15 cellular contexts compared by ENCODE assay signal in the genomic region with DNA sequence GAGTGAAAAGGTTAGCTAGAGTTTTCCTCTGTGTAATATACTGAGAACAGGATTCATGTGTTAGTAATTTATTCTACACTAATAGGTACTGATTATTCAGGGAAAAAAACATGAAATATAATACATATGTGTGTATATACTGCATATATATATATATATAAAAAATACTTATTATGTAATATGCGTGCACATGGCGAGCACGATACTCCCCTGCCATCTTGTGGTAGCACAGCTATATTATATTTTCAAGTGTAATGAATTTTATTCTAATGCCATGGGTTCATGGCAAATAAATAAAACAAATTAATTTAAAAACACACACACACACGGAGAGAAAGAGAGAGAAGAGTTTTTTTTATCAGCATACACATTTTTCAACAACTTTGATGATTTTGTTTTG.
DNase-seq lines count a peak whose midpoint lies in the region; ATAC-seq, FAIRE-seq and TF ChIP-seq lines count a peak whose summit lies in the region.
"Had no signal": no experiment of that assay in that cellular context is flagged by ENCODE, and none has a peak within 500 bp of the region (broad histone marks: within the 10 kb centered on the region; RNA-seq: fewer than 3 reads in every experiment).

No MANE protein-coding gene starts in this region.

- peak; percentile 26; the same call in 1 of the 2 replicates for TF ChIP-seq CTCF in Loucy (conservative IDR thresholded peaks at IDR 0.05; ENCODE audit: low read length)
- TF ChIP-seq CTCF in bronchial epithelial cell (IDR thresholded peaks at IDR 0.05; ENCODE audit: insufficient read depth, low read length, severe bottlenecking) = peak; percentile 24
- TF ChIP-seq CTCF in parathyroid adenoma (IDR thresholded peaks at IDR 0.05) = peak; percentile 53
- peak in 1 of 2 experiments; percentile 32; a peak in 2 of 4 replicates for TF ChIP-seq CTCF in GM23338 (conservative IDR thresholded peaks at IDR 0.05; ENCODE audit: low read depth in 2 of 2)

- no peak overlapping the region for H3K4me3 Mint-ChIP-seq in GM23338
- H3K4me3 Mint-ChIP-seq in activated CD4-positive, alpha-beta T cell treated with anti-CD3 and anti-CD28 coated beads, Interleukin-2, amount 10 ng/mL, durations not matched to agents 7 days and 5 days = no peak overlapping the region
- H3K4me3 Mint-ChIP-seq: T-helper 1 cell treated with Interleukin-12 subunit alpha and Interleukin-12 subunit beta and Interleukin-4 antibody, amounts not matched to agents 30 μg/mL and 1 μg/mL, for 36 hours had no signal

- H3K9me2 ChIP-seq in Loucy (replicated peaks; ENCODE audit: low read depth, low read length) (no peaks in the 10 kb centered on the region), GM23338 (ENCODE audit: insufficient read depth) (peaks cover 4% of the 10 kb centered on the region; the same call in 1 of the 2 replicates)

- H3K27ac ChIP-seq in parathyroid adenoma (no peak overlapping the region), GM23338 (ENCODE audit: low read depth) (no peak overlapping the region)
- H3K27ac ChIP-seq: BLaER1 treated with 17β-estradiol and CSF1 and Interleukin-3, amounts not matched to agents 10 nM and 100 nM had no signal

- H4K20me1 ChIP-seq in Loucy (ENCODE audit: insufficient read depth, low read length, poor library complexity, severe bottlenecking) (no peaks in the 10 kb centered on the region), GM23338 (replicated peaks; ENCODE audit: insufficient read depth) (no peaks in the 10 kb centered on the region)
- H4K20me1 ChIP-seq: BLaER1 treated with 17β-estradiol and CSF1 and Interleukin-3, amounts not matched to agents 10 nM and 100 nM had no signal

- H3K9me3 ChIP-seq in Loucy (ENCODE audit: insufficient read depth, low read depth, low read length) (no peaks in the 10 kb centered on the region), parathyroid adenoma (ENCODE audit: control insufficient read depth, low read length) (no peaks in the 10 kb centered on the region)
- H3K9me3 ChIP-seq: BLaER1 treated with 17β-estradiol and CSF1 and Interleukin-3, amounts not matched to agents 10 nM and 100 nM had no signal

- POLR2A ChIA-PET in activated CD4-positive, alpha-beta T cell treated with anti-CD3 and anti-CD28 coated beads, Interleukin-2, amount 10 ng/mL, durations not matched to agents 7 days and 5 days (lab: Charles Lee) = no interaction called here

- FAIRE-seq in bronchial epithelial cell (lab: Jason Lieb, UNC) = no peak
- FAIRE-seq: endometrium, GM18507, small intestine had no signal

- H3K4me1 ChIP-seq in Loucy (ENCODE audit: insufficient read depth, low read length, poor library complexity, severe bottlenecking) (no peaks in the 10 kb centered on the region), parathyroid adenoma (no peaks in the 10 kb centered on the region), GM23338 (ENCODE audit: insufficient read depth) (no peaks in the 10 kb centered on the region)

- H3K27me3 ChIP-seq in Loucy (ENCODE audit: insufficient read depth, low read length, poor library complexity, severe bottlenecking) (no peaks in the 10 kb centered on the region), bronchial epithelial cell (ENCODE audit: control insufficient read depth, insufficient read depth, low read length) (no peaks in the 10 kb centered on the region), parathyroid adenoma (ENCODE audit: control insufficient read depth, insufficient read depth, low read length) (no peaks in the 10 kb centered on the region), GM23338 (ENCODE audit: insufficient read depth) (no peaks in the 10 kb centered on the region)
- H3K27me3 ChIP-seq: BLaER1 treated with 17β-estradiol and CSF1 and Interleukin-3, amounts not matched to agents 10 nM and 100 nM had no signal

- H3K4me1 Mint-ChIP-seq in GM23338 = 0 out of 3 replicates have a peak, but pooled peaks cover 2% of the 10 kb centered on the region
- no peaks in the 10 kb centered on the region for H3K4me1 Mint-ChIP-seq in activated CD4-positive, alpha-beta T cell treated with anti-CD3 and anti-CD28 coated beads, Interleukin-2, amount 10 ng/mL, durations not matched to agents 7 days and 5 days

- H3K27ac Mint-ChIP-seq in GM23338 = no peak overlapping the region
- H3K27ac Mint-ChIP-seq in activated CD4-positive, alpha-beta T cell treated with anti-CD3 and anti-CD28 coated beads, Interleukin-2, amount 10 ng/mL, durations not matched to agents 7 days and 5 days = no peak overlapping the region
- H3K27ac Mint-ChIP-seq: T-helper 1 cell treated with Interleukin-12 subunit alpha and Interleukin-12 subunit beta and Interleukin-4 antibody, amounts not matched to agents 30 μg/mL and 1 μg/mL, for 36 hours had no signal

- no peaks in the 10 kb centered on the region for H3K79me2 ChIP-seq in Loucy (ENCODE audit: insufficient read depth, low read length)
- no peaks in the 10 kb centered on the region for H3K79me2 ChIP-seq in parathyroid adenoma
- no peaks in the 10 kb centered on the region for H3K79me2 ChIP-seq in GM23338 (replicated peaks; ENCODE audit: insufficient read depth)

- H3K9ac ChIP-seq in Loucy (ENCODE audit: low read depth, low read length, poor library complexity, severe bottlenecking) (no peak overlapping the region), parathyroid adenoma (no peak overlapping the region)
- H3K9ac ChIP-seq: BLaER1 treated with 17β-estradiol and CSF1 and Interleukin-3, amounts not matched to agents 10 nM and 100 nM had no signal

- ATAC-seq in GM23338 = no peak

- no peaks in the 10 kb centered on the region for H3K36me3 Mint-ChIP-seq in GM23338 (ENCODE audit: low read depth)
- H3K36me3 Mint-ChIP-seq in activated CD4-positive, alpha-beta T cell treated with anti-CD3 and anti-CD28 coated beads, Interleukin-2, amount 10 ng/mL, durations not matched to agents 7 days and 5 days (ENCODE audit: low read depth) = no peaks in the 10 kb centered on the region

- H3F3A ChIP-seq in Loucy (ENCODE audit: low read depth) (no peaks in the 10 kb centered on the region), GM23338 (replicated peaks; ENCODE audit: low read depth) (no peaks in the 10 kb centered on the region)

- H3K27me3 Mint-ChIP-seq in GM23338 (ENCODE audit: insufficient read depth, low read depth, poor library complexity) = peaks cover 3% of the 10 kb centered on the region
- H3K27me3 Mint-ChIP-seq in activated CD4-positive, alpha-beta T cell treated with anti-CD3 and anti-CD28 coated beads, Interleukin-2, amount 10 ng/mL, durations not matched to agents 7 days and 5 days = no peaks in the 10 kb centered on the region

- peak; percentile 24 for DNase-seq in NCI-H82 (lab: John Stamatoyannopoulos, UW)
- no peak for DNase-seq in NCI-H82 treated with DMSO at 0.1 percent for 48 hours (lab: John Stamatoyannopoulos, UW; ENCODE audit: unreplicated experiment)
- peak; percentile 12 for DNase-seq in bronchial epithelial cell (ENCODE audit: low read depth)
- no peak for DNase-seq in GM23338 (ENCODE audit: low spot score)
- DNase-seq in activated CD4-positive, alpha-beta T cell treated with anti-CD3 and anti-CD28 coated beads, Interleukin-2, amount 10 ng/mL, durations not matched to agents 7 days and 5 days = no peak
- DNase-seq in occipital lobe (lab: John Stamatoyannopoulos, UW) = no peak
- DNase-seq: NCI-H2029 treated with DMSO at 0.1 percent for 48 hours; small intestine; stimulated activated naive CD4-positive, alpha-beta T cell treated with Interleukin-2 at 50 U/mL for 16 hours had no signal

- H3K36me3 ChIP-seq in Loucy (ENCODE audit: insufficient read depth, low read length) (no peaks in the 10 kb centered on the region), bronchial epithelial cell (ENCODE audit: control insufficient read depth, insufficient read depth, low read length) (no peaks in the 10 kb centered on the region), parathyroid adenoma (ENCODE audit: control insufficient read depth, insufficient read depth, low read length) (no peaks in the 10 kb centered on the region), GM23338 (ENCODE audit: insufficient read depth) (no peaks in the 10 kb centered on the region)
- H3K36me3 ChIP-seq: BLaER1 treated with 17β-estradiol and CSF1 and Interleukin-3, amounts not matched to agents 10 nM and 100 nM had no signal

- H3K9me3 Mint-ChIP-seq in GM23338 = no peaks in the 10 kb centered on the region
- H3K9me3 Mint-ChIP-seq in activated CD4-positive, alpha-beta T cell treated with anti-CD3 and anti-CD28 coated beads, Interleukin-2, amount 10 ng/mL, durations not matched to agents 7 days and 5 days = no peaks in the 10 kb centered on the region
- H3K9me3 Mint-ChIP-seq: T-helper 1 cell treated with Interleukin-12 subunit alpha and Interleukin-12 subunit beta and Interleukin-4 antibody, amounts not matched to agents 30 μg/mL and 1 μg/mL, for 36 hours had no signal

- H2AFZ ChIP-seq in Loucy (ENCODE audit: low read length) (no peak overlapping the region), parathyroid adenoma (peak overlapping the region; percentile 21), GM23338 (no peak overlapping the region)

- H3K4me3 ChIP-seq in Loucy (ENCODE audit: low read length, poor library complexity, severe bottlenecking) = no peak overlapping the region
- H3K4me3 ChIP-seq in bronchial epithelial cell (ENCODE audit: low read depth, low read length) = no peak overlapping the region
- H3K4me3 ChIP-seq in parathyroid adenoma (ENCODE audit: low read depth, low read length) = no peak overlapping the region
- no peak overlapping the region for H3K4me3 ChIP-seq in GM23338
- H3K4me3 ChIP-seq: BLaER1 treated with 17β-estradiol and CSF1 and Interleukin-3, amounts not matched to agents 10 nM and 100 nM had no signal

- H3K4me2 ChIP-seq in Loucy (ENCODE audit: low read depth, low read length, poor library complexity, severe bottlenecking) (no peak overlapping the region), parathyroid adenoma (ENCODE audit: low read length) (no peak overlapping the region), GM23338 (no peak overlapping the region)
- H3K4me2 ChIP-seq: BLaER1 treated with 17β-estradiol and CSF1 and Interleukin-3, amounts not matched to agents 10 nM and 100 nM had no signal

- CTCF ChIA-PET in activated CD4-positive, alpha-beta T cell treated with anti-CD3 and anti-CD28 coated beads, Interleukin-2, amount 10 ng/mL, durations not matched to agents 7 days and 5 days (lab: Charles Lee) = no interaction called here

TF ChIP-seq in GM23338, 12 proteins besides CTCF, POLR2A, EP300 and RAD21 (continues in another document):
- TF ChIP-seq EZH2phosphoT487 (IDR thresholded peaks at IDR 0.05; ENCODE audit: unreplicated experiment) = no peak

Comparison
In these comparisons a context has a peak if more than half of its experiments do, and no peak if none do; other contexts are left out.
1. DNase-seq: peak in NCI-H82 (single experiment) and bronchial epithelial cell (single experiment); none in NCI-H82 treated with DMSO at 0.1 percent for 48 hours (single experiment), GM23338 (single experiment), activated CD4-positive, alpha-beta T cell treated with anti-CD3 and anti-CD28 coated beads, Interleukin-2, amount 10 ng/mL, durations not matched to agents 7 days and 5 days (single experiment) and occipital lobe (single experiment).